8 cellular contexts compared by ENCODE assay signal in genomic region chr22:37020192-37020479, GRCh38. TPM values are rescaled to one million over a fixed set of nuclear protein-coding genes. Genes with fewer than 3 reads are reported as not detected.
A peak's percentile ranks its signal among the peaks of the same experiment; 100 is the strongest.
DNase-seq lines count a peak whose midpoint lies in the region; ATAC-seq and TF ChIP-seq lines count a peak whose summit lies in the region.

No MANE protein-coding gene starts in this region.

- H3K4me3 ChIP-seq in A673 (ENCODE audit: low read depth, low read length, poor library complexity, severe bottlenecking) (peak overlapping the region; percentile 98), endodermal cell (ENCODE audit: low read length) (peak overlapping the region; percentile 87), mucosa of rectum (ENCODE audit: low read length in 2 of 2) (peak overlapping the region; percentile 78 to 84)

- WGBS in endodermal cell (ENCODE audit: insufficient coverage in 1 of 2, insufficient read length in 1 of 2), 2 experiments = 12 to 18% methylated on average over 2 to 5 of the region's 5 CpGs

- H3K27ac ChIP-seq in A673 (ENCODE audit: low read depth, low read length, poor library complexity, severe bottlenecking) = peak overlapping the region; percentile 93
- peak overlapping the region; percentile 73 for H3K27ac ChIP-seq in endodermal cell (ENCODE audit: low read depth, low read length)
- H3K27ac ChIP-seq in mucosa of rectum (ENCODE audit: low read depth in 2 of 2, low read length in 2 of 2) = peak overlapping the region; percentile 96 to 98

- in situ Hi-C loops in GM13977 (cut with MboI; ENCODE audit: low pct_unique_long_range_greater_than_20kb, low sequenced_read_pairs, unreplicated experiment) = no loop called here

- H3K9ac ChIP-seq in endodermal cell (ENCODE audit: extremely low read depth, low read length, poor library complexity, severe bottlenecking) = peak overlapping the region; percentile 73
- H3K9ac ChIP-seq in mucosa of rectum (ENCODE audit: low read depth in 1 of 2, low read length in 2 of 2) = peak overlapping the region; percentile 76 to 97

- peaks cover 8% of the 10 kb centered on the region for H3K4me1 ChIP-seq in A673 (ENCODE audit: insufficient read depth, low read length, poor library complexity, severe bottlenecking)
- peaks cover 11% of the 10 kb centered on the region for H3K4me1 ChIP-seq in endodermal cell (ENCODE audit: control insufficient read depth, insufficient read depth, low read length)
- H3K4me1 ChIP-seq in mucosa of rectum (ENCODE audit: control insufficient read depth in 2 of 2, insufficient read depth in 2 of 2, low read length in 2 of 2) = peaks cover 50 to 68% of the 10 kb centered on the region in 2 donors

- H3K36me3 ChIP-seq in A673 (ENCODE audit: insufficient read depth, low read length, poor library complexity, severe bottlenecking) (peaks cover 10% of the 10 kb centered on the region), endodermal cell (ENCODE audit: control insufficient read depth, insufficient read depth, low read length) (peaks cover 23% of the 10 kb centered on the region), mucosa of rectum (ENCODE audit: control insufficient read depth in 2 of 2, insufficient read depth in 2 of 2, low read length in 2 of 2) (peaks cover 7 to 18% of the 10 kb centered on the region in 2 donors)

- no peak for TF ChIP-seq CTCF in A673 (conservative IDR thresholded peaks at IDR 0.05; ENCODE audit: low read depth, low read length)
- TF ChIP-seq CTCF in GM13977 (IDR thresholded peaks at IDR 0.05; ENCODE audit: extremely low read depth, insufficient read depth, missing control alignments) = no peak
- no peak for TF ChIP-seq CTCF in endodermal cell (conservative IDR thresholded peaks at IDR 0.05)

- intact Hi-C loops in A673 (cut with micrococcal nuclease; ENCODE audit: unreplicated experiment) = no loop called here

- peaks cover 24% of the 10 kb centered on the region for H3K36me3 Mint-ChIP-seq in endodermal cell (ENCODE audit: low read depth)

- peaks cover 12% of the 10 kb centered on the region for H3K4me1 Mint-ChIP-seq in endodermal cell

- DNase-seq in A673 (ENCODE audit: low spot score) (peak; percentile 63), GM13977 (ENCODE audit: low spot score) (peak; percentile 41), RPMI8226 (peak; percentile 48), endodermal cell (no peak), DMS153 treated with DMSO at 0.1 percent for 48 hours (lab: John Stamatoyannopoulos, UW; ENCODE audit: unreplicated experiment) (no peak), activated gamma-delta T cell treated with Interleukin-2 at 50 U/mL for 16 hours (no peak)

- TSS peak; percentile 73 for BruUV-seq in A673 (replicated peaks; lab: Mats Ljungman, UMichigan)

- H3K27me3 ChIP-seq in A673 (replicated peaks; ENCODE audit: insufficient read depth, low read depth, low read length, poor library complexity) (no peaks in the 10 kb centered on the region), endodermal cell (ENCODE audit: control insufficient read depth, insufficient read depth, low read length, poor library complexity, severe bottlenecking) (no peaks in the 10 kb centered on the region), mucosa of rectum (ENCODE audit: control insufficient read depth in 2 of 2, insufficient read depth in 2 of 2, low read length in 2 of 2) (no peaks in the 10 kb centered on the region)

- H3K4me3 Mint-ChIP-seq in endodermal cell = peak overlapping the region; percentile 92

- H3K9me3 Mint-ChIP-seq in endodermal cell = no peaks in the 10 kb centered on the region

- POLR2A ChIA-PET in A673 (lab: Charles Lee; ENCODE audit: low non-redundant PET) = no interaction called here

- CTCF ChIA-PET in A673 (lab: Charles Lee) = interaction anchor here (1.5 kb wide), 1 partner anchor 179 kb away, joined by 6 read pairs; no protein-coding TSS in a partner anchor

- no peak for ATAC-seq in HG03159 (IDR thresholded peaks at IDR 0.05; ENCODE audit: unreplicated experiment)

- no peaks in the 10 kb centered on the region for H3K9me3 ChIP-seq in A673 (ENCODE audit: low read depth, low read length, poor library complexity, severe bottlenecking)
- H3K9me3 ChIP-seq in endodermal cell (ENCODE audit: control insufficient read depth, low read length) = no peaks in the 10 kb centered on the region
- no peaks in the 10 kb centered on the region for H3K9me3 ChIP-seq in mucosa of rectum (ENCODE audit: control insufficient read depth in 2 of 2, low read length in 2 of 2)

- no peaks in the 10 kb centered on the region for H3K27me3 Mint-ChIP-seq in endodermal cell (ENCODE audit: insufficient read depth)

- H3K27ac Mint-ChIP-seq in endodermal cell = peak overlapping the region; percentile 89

RNA-seq across cellular contexts. Expression of gene MPST, which starts 0.6 kb away (rescaled TPM):
- total RNA-seq in A673 (2021) (66.6 and 81.7 TPM in 2 replicates), endodermal cell (10 to 100 TPM; 71.7 to 74.6 TPM)
- 83.6 TPM for polyA plus RNA-seq in endodermal cell (2013, experiment 1 of 2)
- polyA plus RNA-seq in endodermal cell (2013, experiment 2 of 2) = 77.0 TPM

RNA-seq across cellular contexts. Expression of gene TST, which starts 0.9 kb away (rescaled TPM):
- total RNA-seq in A673 (2021) (31.3 and 37.6 TPM in 2 replicates), endodermal cell (10 to 100 TPM; 38.2 to 48.3 TPM)
- polyA plus RNA-seq in endodermal cell (2013, experiment 1 of 2) = 21.8 TPM
- polyA plus RNA-seq in endodermal cell (2013, experiment 2 of 2) = 24.6 TPM

RNA-seq across cellular contexts. Expression of gene KCTD17, which starts 31.4 kb away (rescaled TPM):
- total RNA-seq in A673 (2021) (38.8 and 39.1 TPM in 2 replicates), endodermal cell (10 to 100 TPM; 35.4 to 37.0 TPM)
- 48.8 TPM for polyA plus RNA-seq in endodermal cell (2013, experiment 1 of 2)
- 43.1 TPM for polyA plus RNA-seq in endodermal cell (2013, experiment 2 of 2)

Comparison
In these comparisons a context has a peak if more than half of its experiments do, and no peak if none do; other contexts are left out.
1. DNase-seq: peak in A673 (single experiment), GM13977 (single experiment) and RPMI8226 (single experiment); none in endodermal cell (single experiment), DMS153 treated with DMSO at 0.1 percent for 48 hours (single experiment) and activated gamma-delta T cell treated with Interleukin-2 at 50 U/mL for 16 hours (single experiment).
2. Peak in every context shown above with its lines, with median percentiles within 50 percentile points of each other: H3K27ac ChIP-seq and H3K4me3 ChIP-seq.